8 cellular contexts compared by ENCODE assay signal in the genomic region with DNA sequence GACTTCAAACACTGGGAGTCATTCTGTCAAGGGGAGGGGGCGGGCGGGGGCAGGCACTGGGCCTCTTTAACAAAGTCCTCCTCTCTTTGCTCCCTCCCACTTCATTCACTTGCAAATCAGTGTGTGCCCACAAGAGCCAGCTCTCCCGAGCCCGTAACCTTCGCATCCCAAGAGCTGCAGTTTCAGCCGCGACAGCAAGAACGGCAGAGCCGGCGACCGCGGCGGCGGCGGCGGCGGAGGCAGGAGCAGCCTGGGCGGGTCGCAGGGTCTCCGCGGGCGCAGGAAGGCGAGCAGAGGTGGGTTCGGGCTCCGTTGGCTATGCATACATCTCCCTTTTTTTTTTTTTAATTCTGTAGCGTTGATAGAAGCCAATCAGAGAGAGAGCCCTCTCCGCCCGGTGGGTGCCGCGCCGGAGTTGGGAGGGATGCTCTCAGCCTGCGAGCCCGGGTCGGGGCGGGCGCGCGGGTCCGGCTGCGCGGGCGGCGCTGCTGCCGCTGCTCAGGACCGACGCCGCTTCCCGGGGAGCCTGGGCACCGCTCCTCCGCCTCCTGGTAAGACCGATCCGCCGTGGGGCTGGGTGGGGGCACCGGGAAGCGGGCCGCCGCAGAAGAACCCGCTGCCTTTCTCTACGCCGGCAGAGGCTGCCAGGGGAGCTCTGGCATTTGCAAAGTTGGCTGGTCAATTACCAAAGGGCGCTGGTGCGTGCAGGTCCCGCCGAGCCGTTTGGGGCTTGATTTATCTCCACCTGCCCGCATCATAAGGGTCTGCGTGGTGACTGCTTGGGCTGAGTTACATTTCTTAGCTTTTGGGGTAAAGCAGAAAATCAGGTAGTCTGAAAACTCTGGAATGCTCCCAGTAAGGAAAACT. TPM values are rescaled to one million over a fixed set of nuclear protein-coding genes. Genes with fewer than 3 reads are reported as not detected.
DNase-seq lines count a peak whose midpoint lies in the region; FAIRE-seq and TF ChIP-seq lines count a peak whose summit lies in the region.

A gene (plus strand): TSS at position 96 of the 867 bp plus-strand sequence. CDS start 73,788 bp downstream, outside the sequence.

- no peak within 1 kb of the TSS for H3K4me3 Mint-ChIP-seq in activated T-helper 2 cell treated with anti-CD3 and anti-CD28 coated beads, Interferon-gamma antibody, Interleukin-2, Interleukin-4, amounts not matched to agents 10 μg/mL and 5 μg/mL and 100 μg/mL, durations not matched to agents 14 hours and 24 hours and 36 hours (ENCODE audit: low read depth)

- in situ Hi-C loops in mammary epithelial cell (cut with MboI; ENCODE audit: low sequenced_read_pairs in 2 of 2): no loop called here

- H3K27me3 Mint-ChIP-seq in activated T-helper 2 cell treated with anti-CD3 and anti-CD28 coated beads, Interferon-gamma antibody, Interleukin-2, Interleukin-4, amounts not matched to agents 10 μg/mL and 5 μg/mL and 100 μg/mL, durations not matched to agents 14 hours and 24 hours and 36 hours (ENCODE audit: low read depth): peaks cover 36% of the 10 kb centered on the region

- FAIRE-seq in kidney (lab: Jason Lieb, UNC): no peak
- FAIRE-seq in GM12892 (lab: Jason Lieb, UNC): no peak

- dilution Hi-C loops in mammary epithelial cell (cut with HindIII; ENCODE audit: low sequenced_read_pairs): no loop called here

- H3K4me3 ChIP-seq in AG10803 (ENCODE audit: low read length) (peak within 1 kb of the TSS; percentile 39), mammary epithelial cell (replicated peaks in 1 of 3; ENCODE audit: insufficient read depth in 1 of 3, low read depth in 2 of 3, low read length in 3 of 3) (no peak within 1 kb of the TSS), kidney (ENCODE audit: low read length in 2 of 2) (peak within 1 kb of the TSS; percentile 78 to 85), stomach smooth muscle (ENCODE audit: low read length in 2 of 2) (peak within 1 kb of the TSS; percentile 47 to 66)

- H3K27ac ChIP-seq in mammary epithelial cell (ENCODE audit: insufficient read depth, low read depth, low read length): no peak within 1 kb of the TSS
- H3K27ac ChIP-seq in kidney (ENCODE audit: low read depth in 2 of 2, low read length in 2 of 2): peak within 1 kb of the TSS; percentile 48 to 61
- H3K27ac ChIP-seq in stomach smooth muscle (ENCODE audit: low read length): no peak within 1 kb of the TSS

- H3K9ac ChIP-seq in mammary epithelial cell (ENCODE audit: insufficient read depth, low read length) (no peak within 1 kb of the TSS), kidney (ENCODE audit: low read length in 2 of 2) (peak within 1 kb of the TSS in 1 of 2 donors; percentile 63), stomach smooth muscle (ENCODE audit: low read length in 2 of 2) (no peak within 1 kb of the TSS)

- WGBS in mammary epithelial cell (ENCODE audit: low coverage, missing lambda C conversion rate): 9% methylated on average over 14 of the region's 67 CpGs

- no peaks in the 10 kb centered on the region for H3K9me3 Mint-ChIP-seq in activated T-helper 2 cell treated with anti-CD3 and anti-CD28 coated beads, Interferon-gamma antibody, Interleukin-2, Interleukin-4, amounts not matched to agents 10 μg/mL and 5 μg/mL and 100 μg/mL, durations not matched to agents 14 hours and 24 hours and 36 hours

- H3K79me2 ChIP-seq in mammary epithelial cell (ENCODE audit: insufficient read depth, low read length): no peaks in the 10 kb centered on the region

- H3K36me3 Mint-ChIP-seq in activated T-helper 2 cell treated with anti-CD3 and anti-CD28 coated beads, Interferon-gamma antibody, Interleukin-2, Interleukin-4, amounts not matched to agents 10 μg/mL and 5 μg/mL and 100 μg/mL, durations not matched to agents 14 hours and 24 hours and 36 hours (ENCODE audit: low read depth): no peaks in the 10 kb centered on the region

- H3K36me3 ChIP-seq in mammary epithelial cell (ENCODE audit: insufficient read depth, low read length): no peaks in the 10 kb centered on the region
- H3K36me3 ChIP-seq in kidney (ENCODE audit: control insufficient read depth in 1 of 2, insufficient read depth in 2 of 2, low read length in 2 of 2): no peaks in the 10 kb centered on the region
- no peaks in the 10 kb centered on the region for H3K36me3 ChIP-seq in stomach smooth muscle (ENCODE audit: control insufficient read depth in 2 of 2, insufficient read depth in 2 of 2, low read length in 2 of 2)

- no peaks in the 10 kb centered on the region for H4K20me1 ChIP-seq in mammary epithelial cell (ENCODE audit: insufficient read depth, low read length)

- no peak for TF ChIP-seq CTCF in AG10803 (conservative IDR thresholded peaks at IDR 0.05; ENCODE audit: low read length)
- TF ChIP-seq CTCF in mammary epithelial cell (conservative IDR thresholded peaks at IDR 0.05 in 1 of 2, IDR thresholded peaks at IDR 0.05 in 1 of 2; ENCODE audit: extremely low read depth in 1 of 2, insufficient read depth in 1 of 2, low read depth in 1 of 2, low read length in 2 of 2): no peak
- TF ChIP-seq CTCF in kidney (IDR thresholded peaks at IDR 0.05; ENCODE audit: borderline replicate concordance, extremely low read depth, insufficient read depth): no peak

- H3K9me3 ChIP-seq in mammary epithelial cell (replicated peaks; ENCODE audit: insufficient read depth, low read length): no peaks in the 10 kb centered on the region
- no peaks in the 10 kb centered on the region for H3K9me3 ChIP-seq in kidney (ENCODE audit: control insufficient read depth in 1 of 2, low read length in 2 of 2)
- H3K9me3 ChIP-seq in stomach smooth muscle (ENCODE audit: control insufficient read depth in 2 of 2, low read length in 2 of 2): no peaks in the 10 kb centered on the region

- peak; percentile 2 for DNase-seq in AG10803 (ENCODE audit: low read depth)
- DNase-seq in NCI-H1105 (lab: John Stamatoyannopoulos, UW): peak; percentile 14
- DNase-seq in mammary epithelial cell: no peak
- peak; percentile 64 for DNase-seq in kidney
- DNase-seq in GM12892 (ENCODE audit: insufficient read length): no peak
- no peak for DNase-seq in LoVo (ENCODE audit: low spot score)
- DNase-seq in activated T-helper 2 cell treated with anti-CD3 and anti-CD28 coated beads, Interferon-gamma antibody, Interleukin-2, Interleukin-4, amounts not matched to agents 10 μg/mL and 5 μg/mL and 100 μg/mL, durations not matched to agents 14 hours and 24 hours and 36 hours (ENCODE audit: low spot score): no peak

- H3K4me1 Mint-ChIP-seq in activated T-helper 2 cell treated with anti-CD3 and anti-CD28 coated beads, Interferon-gamma antibody, Interleukin-2, Interleukin-4, amounts not matched to agents 10 μg/mL and 5 μg/mL and 100 μg/mL, durations not matched to agents 14 hours and 24 hours and 36 hours (ENCODE audit: low read depth): no peaks in the 10 kb centered on the region

- H3K4me1 ChIP-seq in mammary epithelial cell (ENCODE audit: insufficient read depth, low read length): no peaks in the 10 kb centered on the region
- peaks cover 7% of the 10 kb centered on the region in 2 donors for H3K4me1 ChIP-seq in kidney (ENCODE audit: control insufficient read depth in 1 of 2, insufficient read depth in 1 of 2, low read depth in 1 of 2, low read length in 2 of 2)
- H3K4me1 ChIP-seq in stomach smooth muscle (ENCODE audit: control insufficient read depth, insufficient read depth, low read length): peaks cover 5% of the 10 kb centered on the region

- CTCF ChIA-PET in mammary epithelial cell (lab: Charles Lee; ENCODE audit: low non-redundant PET): no interaction called here

- H3K27ac Mint-ChIP-seq in activated T-helper 2 cell treated with anti-CD3 and anti-CD28 coated beads, Interferon-gamma antibody, Interleukin-2, Interleukin-4, amounts not matched to agents 10 μg/mL and 5 μg/mL and 100 μg/mL, durations not matched to agents 14 hours and 24 hours and 36 hours: no peak within 1 kb of the TSS

- intact Hi-C loops in mammary epithelial cell (cut with micrococcal nuclease): no loop called here
- intact Hi-C loops in kidney (cut with DNase I): no loop called here
- intact Hi-C loops in activated T-helper 2 cell treated with anti-CD3 and anti-CD28 coated beads, Interferon-gamma antibody, Interleukin-2, Interleukin-4, amounts not matched to agents 10 μg/mL and 5 μg/mL and 100 μg/mL, durations not matched to agents 14 hours and 24 hours and 36 hours (cut with micrococcal nuclease): no loop called here

- H2AFZ ChIP-seq in mammary epithelial cell (ENCODE audit: low read depth, low read length): no peak within 1 kb of the TSS

- H3K27me3 ChIP-seq in mammary epithelial cell (ENCODE audit: insufficient read depth, low read length) (peaks cover 20% of the 10 kb centered on the region), stomach smooth muscle (ENCODE audit: control insufficient read depth in 1 of 2, insufficient read depth in 2 of 2, low read length in 2 of 2) (peaks cover 14 to 22% of the 10 kb centered on the region in 2 donors)

- H3K4me2 ChIP-seq in mammary epithelial cell (ENCODE audit: insufficient read depth, low read depth, low read length): peak within 1 kb of the TSS; percentile 31

- no peak for TF ChIP-seq POLR2A in GM12892 (IDR thresholded peaks at IDR 0.05; ENCODE audit: low read depth, low read length)

- BruUV-seq in mammary epithelial cell (replicated peaks; lab: Mats Ljungman, UMichigan): no TSS peak

RNA-seq across cellular contexts. Expression of the gene that starts here (rescaled TPM):
- not detected for total RNA-seq in mammary epithelial cell
- polyA plus RNA-seq in mammary epithelial cell: not detected
- 0.05 TPM for polyA minus RNA-seq in mammary epithelial cell
- total RNA-seq in kidney: 196 TPM
- polyA plus RNA-seq in kidney (ENCODE audit: insufficient read depth, low read depth, low replicate concordance): 21.8 TPM
- polyA plus RNA-seq in GM12892 (2012; ENCODE audit: missing spikeins): not detected
- total RNA-seq in activated T-helper 2 cell treated with anti-CD3 and anti-CD28 coated beads, Interferon-gamma antibody, Interleukin-2, Interleukin-4, amounts not matched to agents 10 μg/mL and 5 μg/mL and 100 μg/mL, durations not matched to agents 14 hours and 24 hours and 36 hours: not detected in 2 replicates

Comparison
In these comparisons a context has a peak if more than half of its experiments do, and no peak if none do; other contexts are left out.
1. RNA of the gene that starts here (total RNA-seq): 196 TPM in kidney (single experiment); not detected in mammary epithelial cell and not detected in activated T-helper 2 cell treated with anti-CD3 and anti-CD28 coated beads, Interferon-gamma antibody, Interleukin-2, Interleukin-4, amounts not matched to agents 10 μg/mL and 5 μg/mL and 100 μg/mL, durations not matched to agents 14 hours and 24 hours and 36 hours; every median in the first group is over 100 times any median in the second.
2. RNA of the gene that starts here (polyA plus RNA-seq): 21.8 TPM in kidney (single experiment); not detected in mammary epithelial cell (single experiment); every median in the first group is over 10 times any median in the second.
3. DNase-seq: peak in AG10803 (single experiment), NCI-H1105 (single experiment) and kidney (single experiment); none in mammary epithelial cell (single experiment), GM12892 (single experiment), LoVo (single experiment) and activated T-helper 2 cell treated with anti-CD3 and anti-CD28 coated beads, Interferon-gamma antibody, Interleukin-2, Interleukin-4, amounts not matched to agents 10 μg/mL and 5 μg/mL and 100 μg/mL, durations not matched to agents 14 hours and 24 hours and 36 hours (single experiment).
4. H3K4me3 ChIP-seq: peak in AG10803 (single experiment), kidney (2 of 2) and stomach smooth muscle (2 of 2); none in mammary epithelial cell (0 of 3).
5. H3K27ac ChIP-seq: peak in kidney (2 of 2); none in mammary epithelial cell (single experiment) and stomach smooth muscle (single experiment).